17 cellular contexts compared by ENCODE assay signal in the genomic region with DNA sequence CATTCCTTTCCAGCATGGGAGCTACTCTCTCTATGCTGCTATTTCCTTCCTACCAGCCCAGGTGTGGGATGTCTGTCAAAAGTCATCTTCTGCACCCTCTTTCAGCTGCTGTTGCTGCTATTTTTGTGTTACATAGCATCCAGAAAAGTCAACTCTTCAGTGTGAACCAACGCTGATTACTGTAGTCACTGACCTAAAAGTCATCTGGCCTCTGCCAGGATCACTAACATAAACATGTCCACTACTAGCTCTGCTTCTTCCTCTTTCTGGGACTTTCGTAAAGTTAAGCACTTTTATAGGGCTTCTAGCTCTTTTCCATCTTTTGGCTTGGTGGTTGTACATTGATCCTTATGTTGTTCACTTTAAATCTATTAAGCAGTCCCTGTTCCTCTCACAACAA.
"Had no signal": no experiment of that assay in that cellular context is flagged by ENCODE, and none has a peak within 500 bp of the region (broad histone marks: within the 10 kb centered on the region; RNA-seq: fewer than 3 reads in every experiment).

No MANE protein-coding gene starts in this region.

- H3K27me3 ChIP-seq: brain microvascular endothelial cell, esophagus muscularis mucosa, heart left ventricle, thyroid gland had no signal

- H3K9me3 ChIP-seq: esophagus muscularis mucosa, heart left ventricle, lower lobe of right lung, thyroid gland had no signal

- H3K36me3 ChIP-seq: brain microvascular endothelial cell, esophagus muscularis mucosa, heart left ventricle, lower lobe of right lung, thyroid gland had no signal

- H3K4me3 ChIP-seq: coronary artery, esophagus muscularis mucosa, heart left ventricle, lower lobe of right lung, thyroid gland had no signal

- ATAC-seq: activated CD4-positive, CD25-positive, alpha-beta regulatory T cell treated with anti-CD3 and anti-CD28 coated beads, Interleukin-2, amount 50 U/mL, for 24 hours; lower lobe of right lung; stimulated activated naive B cell treated with anti-CD40 and anti-IgM and Interleukin-4, amounts not matched to agents 10 μg/mL and 1 μg/mL and 100 μg/mL, for 72 hours had no signal

- DNase-seq: activated CD4-positive, alpha-beta T cell treated with anti-CD3 and anti-CD28 coated beads, Interleukin-2, amount 50 U/mL, for 1 hour; activated CD8-positive, alpha-beta memory T cell treated with anti-CD3 and anti-CD28 coated beads for 24 hours; activated naive CD8-positive, alpha-beta T cell treated with anti-CD3 and anti-CD28 coated beads, Interleukin-2, amount 10 ng/mL, durations not matched to agents 7 days and 5 days; brain microvascular endothelial cell; heart left ventricle; immature natural killer cell; lower lobe of right lung; midbrain; stimulated activated CD4-positive, alpha-beta T cell treated with anti-CD3 and anti-CD28 coated beads, Interleukin-15, amount 100 ng/mL, for 24 hours; stimulated activated CD4-positive, alpha-beta T cell treated with anti-CD3 and anti-CD28 coated beads, Interleukin-4, amount 100 ng/mL, for 1 hour; stimulated activated naive B cell treated with anti-CD40 and anti-IgM and Interleukin-4, amounts not matched to agents 10 μg/mL and 1 μg/mL and 100 μg/mL, for 72 hours; T-helper 2 cell; thyroid gland had no signal

- H2AFZ ChIP-seq: parathyroid adenoma had no signal

- H3K9ac ChIP-seq: parathyroid adenoma had no signal

- H3K27ac ChIP-seq: brain microvascular endothelial cell, coronary artery, esophagus muscularis mucosa, heart left ventricle, lower lobe of right lung, parathyroid adenoma, thyroid gland had no signal

- H3K79me2 ChIP-seq: parathyroid adenoma had no signal

- H3K4me1 ChIP-seq: esophagus muscularis mucosa, lower lobe of right lung, parathyroid adenoma had no signal
